In the genomic region with DNA sequence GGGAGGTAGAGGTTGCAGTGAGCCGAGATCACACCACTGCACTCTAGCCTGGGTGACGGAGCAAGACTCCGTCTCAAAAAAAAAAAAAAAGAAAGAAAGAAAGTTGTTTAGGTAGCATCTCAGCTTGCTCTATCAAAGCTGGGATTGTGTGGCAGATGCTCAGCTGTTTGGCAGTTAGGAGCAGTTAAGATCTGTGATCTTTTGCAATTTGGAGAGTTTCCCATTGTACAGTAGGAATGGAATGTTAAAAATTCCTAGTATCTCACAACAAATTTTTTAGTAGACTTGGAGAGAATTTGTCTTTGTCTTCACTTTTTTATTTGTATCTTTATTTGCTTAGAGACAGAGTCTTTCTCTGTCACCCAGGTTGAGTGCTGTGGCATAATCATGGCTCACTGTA, we compare ENCODE assay signal across 21 cellular contexts.
DNase-seq lines count a peak whose midpoint lies in the region; ATAC-seq, FAIRE-seq and TF ChIP-seq lines count a peak whose summit lies in the region.
"Had no signal": no experiment of that assay in that cellular context is flagged by ENCODE, and none has a peak within 500 bp of the region (broad histone marks: within the 10 kb centered on the region; RNA-seq: fewer than 3 reads in every experiment).

No MANE protein-coding gene starts in this region.

- no peaks in the 10 kb centered on the region for H3K36me3 ChIP-seq in astrocyte (ENCODE audit: insufficient read depth, low read length)
- H3K36me3 ChIP-seq in upper lobe of left lung, result peaks cover 0 to 8% (median 0%) of the 10 kb centered on the region in 4 donors
- H3K36me3 ChIP-seq: cardiac muscle cell, esophagus squamous epithelium had no signal

- TF ChIP-seq CTCF in AG04449 (IDR thresholded peaks at IDR 0.05; ENCODE audit: insufficient read depth, low read length, missing control alignments) (no peak), HFFc6 (IDR thresholded peaks at IDR 0.05) (no peak), astrocyte (IDR thresholded peaks at IDR 0.05; ENCODE audit: insufficient read depth, low read depth, low read length) (no peak), upper lobe of left lung (IDR thresholded peaks at IDR 0.05) (no peak)

- TF ChIP-seq EP300 in upper lobe of left lung (IDR thresholded peaks at IDR 0.05), result no peak

- H3K9me3 ChIP-seq in astrocyte (ENCODE audit: insufficient read depth, low read depth, low read length), result no peaks in the 10 kb centered on the region
- H3K9me3 ChIP-seq in upper lobe of left lung, result no peaks in the 10 kb centered on the region
- H3K9me3 ChIP-seq: esophagus squamous epithelium had no signal

- no peak overlapping the region for H3K9ac ChIP-seq in astrocyte (ENCODE audit: low read length)

- H3K4me2 ChIP-seq in astrocyte (ENCODE audit: low read length), result no peak overlapping the region

- WGBS in upper lobe of left lung, 2 donors, result 82 to 89% methylated on average over 3 of the region's 3 CpGs

- no peak overlapping the region for H3K4me3 Mint-ChIP-seq in HFFc6
- H3K4me3 Mint-ChIP-seq in astrocyte (ENCODE audit: unreplicated experiment), result no peak overlapping the region
- H3K4me3 Mint-ChIP-seq: activated CD4-positive, alpha-beta memory T cell treated with anti-CD3 and anti-CD28 coated beads for 36 hours; activated T-cell treated with anti-CD3 and anti-CD28 coated beads, Interleukin-2, amount 50 U/mL, for 4 hours; stimulated activated naive CD8-positive, alpha-beta T cell treated with anti-CD3 and anti-CD28 coated beads, Interleukin-15, Interleukin-2, amounts not matched to agents 100 ng/mL and 50 ng/mL, for 24 hours; T-cell had no signal

- no peaks in the 10 kb centered on the region for H4K20me1 ChIP-seq in astrocyte (ENCODE audit: insufficient read depth, low read length)

- H3K9me3 Mint-ChIP-seq in HFFc6 (no peaks in the 10 kb centered on the region), astrocyte (ENCODE audit: unreplicated experiment) (no peaks in the 10 kb centered on the region)
- H3K9me3 Mint-ChIP-seq: activated CD4-positive, alpha-beta memory T cell treated with anti-CD3 and anti-CD28 coated beads for 36 hours; activated naive CD4-positive, alpha-beta T cell treated with anti-CD3 and anti-CD28 coated beads, Interleukin-2, amount 50 U/mL, for 72 hours; activated T-cell treated with anti-CD3 and anti-CD28 coated beads, Interleukin-2, amount 50 U/mL, for 4 hours; stimulated activated naive CD8-positive, alpha-beta T cell treated with anti-CD3 and anti-CD28 coated beads, Interleukin-15, Interleukin-2, amounts not matched to agents 100 ng/mL and 50 ng/mL, for 24 hours had no signal

- peak overlapping the region; percentile 31; the same call in 1 of the 2 replicates for H3K27ac Mint-ChIP-seq in HFFc6
- H3K27ac Mint-ChIP-seq in astrocyte (ENCODE audit: unreplicated experiment), result peak overlapping the region; percentile 34
- H3K27ac Mint-ChIP-seq: activated CD4-positive, alpha-beta memory T cell treated with anti-CD3 and anti-CD28 coated beads for 36 hours; activated naive CD4-positive, alpha-beta T cell treated with anti-CD3 and anti-CD28 coated beads, Interleukin-2, amount 50 U/mL, for 72 hours; stimulated activated naive CD8-positive, alpha-beta T cell treated with anti-CD3 and anti-CD28 coated beads, Interleukin-15, Interleukin-2, amounts not matched to agents 100 ng/mL and 50 ng/mL, for 24 hours; T-cell had no signal

- H3K27ac ChIP-seq in astrocyte (ENCODE audit: low read depth, low read length) (no peak overlapping the region), upper lobe of left lung (no peak overlapping the region)
- H3K27ac ChIP-seq: cardiac muscle cell, esophagus squamous epithelium had no signal

- no peaks in the 10 kb centered on the region for H3K4me1 ChIP-seq in astrocyte (ENCODE audit: insufficient read depth, low read length)
- no peaks in the 10 kb centered on the region for H3K4me1 ChIP-seq in upper lobe of left lung
- H3K4me1 ChIP-seq: esophagus squamous epithelium had no signal

- no peaks in the 10 kb centered on the region for H3K27me3 ChIP-seq in astrocyte (ENCODE audit: insufficient read depth, low read length)
- H3K27me3 ChIP-seq in upper lobe of left lung, result no peaks in the 10 kb centered on the region
- H3K27me3 ChIP-seq: cardiac muscle cell, esophagus squamous epithelium had no signal

- H3K36me3 Mint-ChIP-seq in HFFc6 (ENCODE audit: low read depth), result no peaks in the 10 kb centered on the region
- H3K36me3 Mint-ChIP-seq in astrocyte (ENCODE audit: low read depth, unreplicated experiment), result no peaks in the 10 kb centered on the region
- H3K36me3 Mint-ChIP-seq: activated CD4-positive, alpha-beta memory T cell treated with anti-CD3 and anti-CD28 coated beads for 36 hours; activated naive CD4-positive, alpha-beta T cell treated with anti-CD3 and anti-CD28 coated beads, Interleukin-2, amount 50 U/mL, for 72 hours; T-cell had no signal

- ATAC-seq in upper lobe of left lung (ENCODE audit: low FRiP score in 2 of 2) (no peak), HG03139 (IDR thresholded peaks at IDR 0.05; ENCODE audit: unreplicated experiment) (no peak)
- ATAC-seq: activated naive CD4-positive, alpha-beta T cell treated with anti-CD3 and anti-CD28 coated beads, Interleukin-2, amount 50 U/mL, for 72 hours; activated T-cell treated with anti-CD3 and anti-CD28 coated beads, Interleukin-2, amount 50 U/mL, for 4 hours; right cardiac atrium; T-cell had no signal

- H3K27me3 Mint-ChIP-seq in HFFc6 (ENCODE audit: insufficient read depth) (no peaks in the 10 kb centered on the region; the same call in 1 of the 2 replicates), astrocyte (ENCODE audit: low read depth, unreplicated experiment) (no peaks in the 10 kb centered on the region)
- H3K27me3 Mint-ChIP-seq: activated CD4-positive, alpha-beta memory T cell treated with anti-CD3 and anti-CD28 coated beads for 36 hours; stimulated activated naive CD8-positive, alpha-beta T cell treated with anti-CD3 and anti-CD28 coated beads, Interleukin-15, Interleukin-2, amounts not matched to agents 100 ng/mL and 50 ng/mL, for 24 hours; T-cell had no signal

- H3K79me2 ChIP-seq in astrocyte (ENCODE audit: insufficient read depth, low read length), result no peaks in the 10 kb centered on the region

- FAIRE-seq in astrocyte (lab: Jason Lieb, UNC), result no peak
- FAIRE-seq: G401.6 had no signal

- no peak for TF ChIP-seq POLR2A in upper lobe of left lung (IDR thresholded peaks at IDR 0.05)

- DNase-seq in AG04449 (ENCODE audit: low read depth, low spot score), result peak; percentile 28
- DNase-seq in HFFc6, result peak; percentile 74
- peak; percentile 59 for DNase-seq in astrocyte (ENCODE audit: low read depth)
- peak; percentile 71 for DNase-seq in foreskin melanocyte
- no peak for DNase-seq in upper lobe of left lung
- no peak for DNase-seq in OCI-M2 (lab: John Stamatoyannopoulos, UW; ENCODE audit: unreplicated experiment)
- no peak for DNase-seq in iPS-NIHi11 (ENCODE audit: low spot score)
- DNase-seq: activated CD4-positive, alpha-beta memory T cell treated with anti-CD3 and anti-CD28 coated beads for 36 hours; activated T-cell treated with anti-CD3 and anti-CD28 coated beads, Interleukin-2, amount 50 U/mL, for 4 hours; COR-L47; esophagus squamous epithelium; GOT3; NCI-H1417; nucleus accumbens; right cardiac atrium; T-cell had no signal

- H3K4me1 Mint-ChIP-seq in HFFc6 (ENCODE audit: low read depth) (peaks cover 13% of the 10 kb centered on the region), astrocyte (ENCODE audit: low read depth, unreplicated experiment) (no peaks in the 10 kb centered on the region)
- H3K4me1 Mint-ChIP-seq: T-cell had no signal

- POLR2A ChIA-PET in AG04449 (lab: Yijun Ruan, JAX), result no interaction called here

- H3K4me3 ChIP-seq in AG04449 (ENCODE audit: low read depth, low read length) (no peak overlapping the region), astrocyte (ENCODE audit: insufficient read depth, low read depth, low read length) (no peak overlapping the region), upper lobe of left lung (no peak overlapping the region)
- H3K4me3 ChIP-seq: cardiac muscle cell, esophagus squamous epithelium had no signal

- H2AFZ ChIP-seq in astrocyte (ENCODE audit: low read depth, low read length), result no peak overlapping the region

- CTCF ChIA-PET in AG04449 (lab: Yijun Ruan, JAX), result no interaction called here

Comparison
In these comparisons a context has a peak if more than half of its experiments do, and no peak if none do; other contexts are left out.
1. DNase-seq: peak in AG04449 (single experiment), HFFc6 (single experiment), astrocyte (single experiment) and foreskin melanocyte (single experiment); none in upper lobe of left lung (0 of 2), OCI-M2 (single experiment) and iPS-NIHi11 (single experiment).